ENCODE assay signal across 8 cellular contexts in the genomic region with DNA sequence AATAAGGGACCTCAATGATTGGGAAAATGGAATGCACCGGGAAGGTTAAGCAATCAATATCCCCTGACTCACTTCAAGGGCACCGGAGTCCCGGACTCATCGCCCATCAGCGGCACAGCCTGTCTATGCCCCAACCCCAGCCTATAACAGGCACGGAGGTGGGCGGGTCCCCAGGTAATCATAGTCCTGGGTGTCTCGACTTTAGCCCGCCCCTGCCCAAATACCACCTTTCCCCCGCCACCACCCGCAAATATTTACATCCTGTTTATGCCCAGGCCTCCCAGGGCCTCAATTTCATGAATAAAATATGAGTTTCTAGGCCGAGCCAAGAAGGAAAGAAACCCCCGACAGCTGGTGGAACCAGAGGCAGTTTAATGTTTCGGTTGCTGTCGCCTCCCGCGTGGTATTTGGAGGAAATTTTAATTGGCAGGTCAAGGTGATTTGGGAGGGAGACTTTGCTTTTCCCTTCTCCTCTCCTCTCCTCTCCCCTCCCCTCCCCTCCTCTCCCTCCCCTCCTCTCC. TPM values are rescaled to one million over a fixed set of nuclear protein-coding genes. Genes with fewer than 3 reads are reported as not detected.
DNase-seq lines count a peak whose midpoint lies in the region; ATAC-seq and TF ChIP-seq lines count a peak whose summit lies in the region.

No MANE protein-coding gene starts in this region.

- WGBS in body of pancreas, 2 donors: 0 to 1% methylated on average over 17 of the region's 17 CpGs
- WGBS in sigmoid colon, 2 donors: 0 to 1% methylated on average over 17 of the region's 17 CpGs

- H3K4me1 ChIP-seq in BE2C (peaks cover 4% of the 10 kb centered on the region; the same call in 1 of the 2 replicates), body of pancreas (no peaks in the 10 kb centered on the region), iPS-18a (ENCODE audit: control insufficient read depth, low read depth, low read length) (no peaks in the 10 kb centered on the region), sigmoid colon (peaks cover 0 to 19% (median 6%) of the 10 kb centered on the region in 4 donors)

- peak overlapping the region; percentile 81 for H3K4me3 Mint-ChIP-seq in T-helper 1 cell treated with Interleukin-12 subunit alpha and Interleukin-12 subunit beta and Interleukin-4 antibody, amounts not matched to agents 30 μg/mL and 1 μg/mL, for 36 hours

- no peaks in the 10 kb centered on the region for H3K36me3 Mint-ChIP-seq in T-helper 1 cell treated with Interleukin-12 subunit alpha and Interleukin-12 subunit beta and Interleukin-4 antibody, amounts not matched to agents 30 μg/mL and 1 μg/mL, for 36 hours (ENCODE audit: low read depth)

- DNase-seq in BE2C: peak; percentile 65
- DNase-seq in NCI-H1105 (lab: John Stamatoyannopoulos, UW): peak; percentile 69
- peak; percentile 71 to 79 (median 75) for DNase-seq in body of pancreas
- no peak for DNase-seq in sigmoid colon

- no peak for TF ChIP-seq EP300 in sigmoid colon (IDR thresholded peaks at IDR 0.05)

- H3K27me3 Mint-ChIP-seq in T-helper 1 cell treated with Interleukin-12 subunit alpha and Interleukin-12 subunit beta and Interleukin-4 antibody, amounts not matched to agents 30 μg/mL and 1 μg/mL, for 36 hours (ENCODE audit: low read depth): peaks cover 12% of the 10 kb centered on the region

- H3K36me3 ChIP-seq in BE2C (no peaks in the 10 kb centered on the region), body of pancreas (replicated peaks in 1 of 2; ENCODE audit: insufficient read depth in 1 of 2, low read depth in 2 of 2) (no peaks in the 10 kb centered on the region), iPS-18a (ENCODE audit: control insufficient read depth, low read depth, low read length) (no peaks in the 10 kb centered on the region), sigmoid colon (no peaks in the 10 kb centered on the region)

- peak overlapping the region in 3 of 4 donors; percentile 61 to 85 (median 76) for H3K27ac ChIP-seq in body of pancreas
- H3K27ac ChIP-seq in iPS-18a (ENCODE audit: low read length): no peak overlapping the region
- H3K27ac ChIP-seq in sigmoid colon: peak overlapping the region in 2 of 4 donors; percentile 33 to 47

- TF ChIP-seq CTCF in BE2C (IDR thresholded peaks at IDR 0.05; ENCODE audit: low read depth, low read length): no peak
- no peak for TF ChIP-seq CTCF in body of pancreas (IDR thresholded peaks at IDR 0.05)
- no peak for TF ChIP-seq CTCF in sigmoid colon (IDR thresholded peaks at IDR 0.05)

- no peaks in the 10 kb centered on the region for H3K27me3 ChIP-seq in BE2C
- no peaks in the 10 kb centered on the region for H3K27me3 ChIP-seq in body of pancreas
- H3K27me3 ChIP-seq in iPS-18a (ENCODE audit: control insufficient read depth, insufficient read depth, low read length): no peaks in the 10 kb centered on the region
- H3K27me3 ChIP-seq in sigmoid colon: no peaks in the 10 kb centered on the region

- TF ChIP-seq POLR2A in body of pancreas (IDR thresholded peaks at IDR 0.05) (peak in 1 of 3 donors; percentile 33), sigmoid colon (IDR thresholded peaks at IDR 0.05) (no peak)

- H3K9me3 ChIP-seq in BE2C (no peaks in the 10 kb centered on the region; the same call in 1 of the 2 replicates), body of pancreas (no peaks in the 10 kb centered on the region), iPS-18a (ENCODE audit: control insufficient read depth, low read depth, low read length) (no peaks in the 10 kb centered on the region), sigmoid colon (no peaks in the 10 kb centered on the region)

- H3K9me3 Mint-ChIP-seq in T-helper 1 cell treated with Interleukin-12 subunit alpha and Interleukin-12 subunit beta and Interleukin-4 antibody, amounts not matched to agents 30 μg/mL and 1 μg/mL, for 36 hours: no peaks in the 10 kb centered on the region

- no peak overlapping the region for H3K9ac ChIP-seq in iPS-18a (ENCODE audit: low read length)

- ATAC-seq in GM19395 (IDR thresholded peaks at IDR 0.05; ENCODE audit: unreplicated experiment): peak; percentile 31
- ATAC-seq in body of pancreas: peak; percentile 88
- ATAC-seq in HG03565 (IDR thresholded peaks at IDR 0.05; ENCODE audit: unreplicated experiment): no peak

- H3K4me1 Mint-ChIP-seq in T-helper 1 cell treated with Interleukin-12 subunit alpha and Interleukin-12 subunit beta and Interleukin-4 antibody, amounts not matched to agents 30 μg/mL and 1 μg/mL, for 36 hours (ENCODE audit: low read depth): peaks cover 9% of the 10 kb centered on the region

- intact Hi-C loops in body of pancreas (cut with DNase I) (no loop called here), sigmoid colon (cut with DNase I) (loop anchor here (2.0 kb wide), 1 partner anchor 19 kb away; a partner anchor contains a TSS)

- peak overlapping the region; percentile 77 for H3K4me3 ChIP-seq in BE2C (ENCODE audit: low read depth, low read length)
- peak overlapping the region; percentile 19 to 32 for H3K4me3 ChIP-seq in body of pancreas
- peak overlapping the region; percentile 63 for H3K4me3 ChIP-seq in iPS-18a (ENCODE audit: low read length)
- peak overlapping the region; percentile 47 to 55 (median 54) for H3K4me3 ChIP-seq in sigmoid colon

- no peak overlapping the region for H3K27ac Mint-ChIP-seq in T-helper 1 cell treated with Interleukin-12 subunit alpha and Interleukin-12 subunit beta and Interleukin-4 antibody, amounts not matched to agents 30 μg/mL and 1 μg/mL, for 36 hours

RNA-seq across cellular contexts. Expression of a gene that starts 15.6 kb away (rescaled TPM):
- polyA plus RNA-seq in BE2C (2012; ENCODE audit: insufficient read depth, insufficient read length, low read depth): 47.7 TPM
- total RNA-seq in body of pancreas (10 to 100 TPM in 1 of 2 donors, 1 to 10 TPM in 1; 7.9 to 10.1 TPM), sigmoid colon (10 to 100 TPM in 3 of 4 donors, 1 to 10 TPM in 1; 3.3 to 17.8 (median 14.8) TPM)
- 10 to 100 TPM; 18.0 to 30.0 (median 22.2) TPM for polyA plus RNA-seq in sigmoid colon

RNA-seq across cellular contexts. Expression of a gene that starts 19.4 kb away (rescaled TPM):
- polyA plus RNA-seq in BE2C (2012; ENCODE audit: insufficient read depth, insufficient read length, low read depth): 55.1 TPM
- total RNA-seq in body of pancreas (100 to 1,000 TPM in 1 of 2 donors, 10 to 100 TPM in 1; 31.6 to 120 TPM), sigmoid colon (10 to 100 TPM; 20.7 to 35.5 (median 22.3) TPM)
- 10 to 100 TPM; 23.4 to 56.4 (median 40.2) TPM for polyA plus RNA-seq in sigmoid colon

Comparison
In these comparisons a context has a peak if more than half of its experiments do, and no peak if none do; other contexts are left out.
1. H3K4me3 ChIP-seq: peak in every context shown above with its lines; median percentile 77 in BE2C; 63 in iPS-18a; 54 in sigmoid colon; 26 in body of pancreas.